ENCODE assay signal across 9 cellular contexts in genomic region chr1:66396212-66396890, GRCh38.
DNase-seq lines count a peak whose midpoint lies in the region; ATAC-seq and TF ChIP-seq lines count a peak whose summit lies in the region.
"Had no signal": no experiment of that assay in that cellular context is flagged by ENCODE, and none has a peak within 500 bp of the region (broad histone marks: within the 10 kb centered on the region; RNA-seq: fewer than 3 reads in every experiment).

No MANE protein-coding gene starts in this region.

- no peaks in the 10 kb centered on the region for H3K36me3 ChIP-seq in naive thymus-derived CD4-positive, alpha-beta T cell (ENCODE audit: control insufficient read depth in 2 of 3, insufficient read depth in 3 of 3, low read length in 3 of 3)
- no peaks in the 10 kb centered on the region for H3K36me3 ChIP-seq in sigmoid colon

- H3K9me3 Mint-ChIP-seq in IgD-negative memory B cell = no peaks in the 10 kb centered on the region
- H3K9me3 Mint-ChIP-seq in naive thymus-derived CD4-positive, alpha-beta T cell = peaks cover 0 to 7% (median 0%) of the 10 kb centered on the region in 11 donors

- no peaks in the 10 kb centered on the region for H3K4me1 ChIP-seq in naive thymus-derived CD4-positive, alpha-beta T cell (ENCODE audit: control insufficient read depth in 2 of 2, insufficient read depth in 2 of 2, low read length in 2 of 2)
- peaks cover 0 to 6% (median 0%) of the 10 kb centered on the region in 4 donors for H3K4me1 ChIP-seq in sigmoid colon

- CTCF ChIA-PET in naive thymus-derived CD4-positive, alpha-beta T cell (lab: Charles Lee) = interaction anchor here (2.0 kb wide), 1 partner anchor 39 kb away, joined by 5 read pairs; no protein-coding TSS in a partner anchor

- no peak for TF ChIP-seq POLR2A in sigmoid colon (IDR thresholded peaks at IDR 0.05)

- POLR2A ChIA-PET in naive thymus-derived CD4-positive, alpha-beta T cell (lab: Charles Lee) = interaction anchor here (0.7 to 1.0 kb wide), 3 partner anchors 18 to 23 kb away, joined by 3 read pairs; no protein-coding TSS in a partner anchor

- H3K27me3 Mint-ChIP-seq in IgD-negative memory B cell = no peaks in the 10 kb centered on the region
- H3K27me3 Mint-ChIP-seq in naive thymus-derived CD4-positive, alpha-beta T cell = no peaks in the 10 kb centered on the region
- H3K27me3 Mint-ChIP-seq: activated naive CD8-positive, alpha-beta T cell had no signal

- TF ChIP-seq CTCF in sigmoid colon (IDR thresholded peaks at IDR 0.05) = no peak

- peaks cover 37 to 51% (median 39%) of the 10 kb centered on the region in 3 donors for H3K4me1 Mint-ChIP-seq in IgD-negative memory B cell
- H3K4me1 Mint-ChIP-seq in naive thymus-derived CD4-positive, alpha-beta T cell = peaks cover 8 to 28% (median 12%) of the 10 kb centered on the region in 7 donors

- H3K36me3 Mint-ChIP-seq in IgD-negative memory B cell = no peaks in the 10 kb centered on the region
- peaks cover 0 to 4% (median 0%) of the 10 kb centered on the region in 5 donors for H3K36me3 Mint-ChIP-seq in naive thymus-derived CD4-positive, alpha-beta T cell

- H3K9me3 ChIP-seq in naive thymus-derived CD4-positive, alpha-beta T cell (ENCODE audit: control insufficient read depth in 2 of 3, low read length in 3 of 3) = no peaks in the 10 kb centered on the region
- no peaks in the 10 kb centered on the region for H3K9me3 ChIP-seq in sigmoid colon

- H3K27ac ChIP-seq in naive thymus-derived CD4-positive, alpha-beta T cell (ENCODE audit: low read depth, low read length) = no peak overlapping the region
- H3K27ac ChIP-seq in sigmoid colon = no peak overlapping the region

- no peak for DNase-seq in naive thymus-derived CD4-positive, alpha-beta T cell
- no peak for DNase-seq in sigmoid colon
- DNase-seq in EL = no peak
- no peak for DNase-seq in activated effector memory CD4-positive, alpha-beta T cell treated with Interleukin-2 at 50 U/mL for 16 hours
- DNase-seq in NCI-H1930 (lab: John Stamatoyannopoulos, UW) = no peak

- no peak for TF ChIP-seq EP300 in sigmoid colon (IDR thresholded peaks at IDR 0.05)

- H3K27me3 ChIP-seq in naive thymus-derived CD4-positive, alpha-beta T cell (ENCODE audit: control insufficient read depth in 2 of 2, insufficient read depth in 2 of 2, low read length in 2 of 2) = no peaks in the 10 kb centered on the region
- H3K27me3 ChIP-seq in sigmoid colon = no peaks in the 10 kb centered on the region

- no peak overlapping the region for H3K4me3 ChIP-seq in naive thymus-derived CD4-positive, alpha-beta T cell (ENCODE audit: low read length)
- H3K4me3 ChIP-seq in sigmoid colon = no peak overlapping the region

- ATAC-seq in GM18873 (IDR thresholded peaks at IDR 0.05; ENCODE audit: low FRiP score, unreplicated experiment) (peak; percentile 39), GM21825 (IDR thresholded peaks at IDR 0.05; ENCODE audit: unreplicated experiment) (peak; percentile 43)
- peak; percentile 52 for ATAC-seq in naive thymus-derived CD4-positive, alpha-beta T cell

- H3K4me3 Mint-ChIP-seq in IgD-negative memory B cell = peak overlapping the region in 2 of 4 donors; percentile 23 to 56
- no peak overlapping the region for H3K4me3 Mint-ChIP-seq in naive thymus-derived CD4-positive, alpha-beta T cell
- H3K4me3 Mint-ChIP-seq: activated naive CD8-positive, alpha-beta T cell had no signal

- H3K27ac Mint-ChIP-seq in IgD-negative memory B cell = peak overlapping the region in 2 of 3 donors; percentile 35 to 73
- H3K27ac Mint-ChIP-seq in naive thymus-derived CD4-positive, alpha-beta T cell = no peak overlapping the region
- H3K27ac Mint-ChIP-seq: activated naive CD8-positive, alpha-beta T cell had no signal

- 73 to 79% methylated on average over 7 of the region's 7 CpGs for WGBS in sigmoid colon, 2 donors

- intact Hi-C loops in naive thymus-derived CD4-positive, alpha-beta T cell (cut with micrococcal nuclease) = no loop called here
- intact Hi-C loops in sigmoid colon (cut with DNase I) = no loop called here

Comparison
In these comparisons a context has a peak if more than half of its experiments do, and no peak if none do; other contexts are left out.
1. H3K27ac Mint-ChIP-seq: peak in IgD-negative memory B cell (2 of 3); none in naive thymus-derived CD4-positive, alpha-beta T cell (0 of 9).
2. Peak in every context shown above with its lines, with median percentiles within 50 percentile points of each other: ATAC-seq.